10 cellular contexts compared by ENCODE assay signal in genomic region chr4:140567722-140568121, GRCh38. TPM values are rescaled to one million over a fixed set of nuclear protein-coding genes. Genes with fewer than 3 reads are reported as not detected.
DNase-seq lines count a peak whose midpoint lies in the region; FAIRE-seq and TF ChIP-seq lines count a peak whose summit lies in the region.
"Had no signal": no experiment of that assay in that cellular context is flagged by ENCODE, and none has a peak within 500 bp of the region (broad histone marks: within the 10 kb centered on the region; RNA-seq: fewer than 3 reads in every experiment).

No MANE protein-coding gene starts in this region.

- peaks cover 2% of the 10 kb centered on the region for H3K36me3 Mint-ChIP-seq in mesothelial cell of epicardium

- H3K27ac Mint-ChIP-seq in mesothelial cell of epicardium: no peak overlapping the region

- no peak for TF ChIP-seq POLR2A in endothelial cell of umbilical vein (IDR thresholded peaks at IDR 0.05; ENCODE audit: low read depth, low read length)

- H3K27ac ChIP-seq in HUES48 (ENCODE audit: low read depth, low read length) (no peak overlapping the region), endothelial cell of umbilical vein (ENCODE audit: insufficient read depth, low read depth, low read length) (no peak overlapping the region)
- H3K27ac ChIP-seq: KMS-11 had no signal

- no peak overlapping the region for H3K4me2 ChIP-seq in endothelial cell of umbilical vein (ENCODE audit: insufficient read depth, low read length)
- H3K4me2 ChIP-seq: KMS-11 had no signal

- peaks cover 15% of the 10 kb centered on the region for H3K27me3 Mint-ChIP-seq in mesothelial cell of epicardium (ENCODE audit: low read depth)

- FAIRE-seq in endothelial cell of umbilical vein (lab: Jason Lieb, UNC): no peak

- H3K9ac ChIP-seq in HUES48 (ENCODE audit: low read depth, low read length) (no peak overlapping the region), endothelial cell of umbilical vein (replicated peaks; ENCODE audit: extremely low read depth, insufficient read depth, low read length) (no peak overlapping the region)
- H3K9ac ChIP-seq: KMS-11 had no signal

- intact Hi-C loops in endothelial cell of umbilical vein (cut with micrococcal nuclease): no loop called here

- CTCF ChIA-PET in endothelial cell of umbilical vein (lab: Charles Lee): interaction anchor here (0.8 to 1.4 kb wide), 4 partner anchors 22 to 208 kb away, joined by 3 to 5 read pairs (median 5); partner anchors contain the start of gene ELMOD2

- dilution Hi-C loops in endothelial cell of umbilical vein (cut with MboI; ENCODE audit: extremely low pct_ligation_motif_present, low sequenced_read_pairs): no loop called here

- H3K4me3 ChIP-seq in AG10803 (ENCODE audit: low read length): peak overlapping the region; percentile 16; the same call in 1 of the 2 replicates
- H3K4me3 ChIP-seq in HUES48 (ENCODE audit: low read depth, low read length): peak overlapping the region; percentile 72
- H3K4me3 ChIP-seq in endothelial cell of umbilical vein (replicated peaks in 1 of 3; ENCODE audit: insufficient read depth in 1 of 3, low read depth in 1 of 3, low read length in 3 of 3): no peak overlapping the region

- H3K4me1 ChIP-seq in HUES48 (ENCODE audit: control insufficient read depth, insufficient read depth, low read length) (peaks cover 12% of the 10 kb centered on the region), endothelial cell of umbilical vein (ENCODE audit: control insufficient read depth, extremely low read depth, insufficient read depth, low read length) (peaks cover 9% of the 10 kb centered on the region)

- in situ Hi-C loops in KBM-7 (cut with MboI; ENCODE audit: low pct_unique_long_range_greater_than_20kb, low sequenced_read_pairs): no loop called here

- H3K9me3 ChIP-seq in HUES48 (ENCODE audit: control insufficient read depth, insufficient read depth, low read length): no peaks in the 10 kb centered on the region
- H3K9me3 ChIP-seq in endothelial cell of umbilical vein (replicated peaks; ENCODE audit: control insufficient read depth, insufficient read depth, low read length): no peaks in the 10 kb centered on the region

- H4K20me1 ChIP-seq in endothelial cell of umbilical vein (replicated peaks; ENCODE audit: control insufficient read depth, extremely low read depth, insufficient read depth, low read length): no peaks in the 10 kb centered on the region

- TF ChIP-seq CTCF in AG10803 (conservative IDR thresholded peaks at IDR 0.05; ENCODE audit: low read length) (no peak), endothelial cell of umbilical vein (IDR thresholded peaks at IDR 0.05; ENCODE audit: extremely low read depth in 1 of 2, insufficient read depth in 1 of 2, low read depth in 1 of 2, low read length in 2 of 2) (no peak), mesothelial cell of epicardium (IDR thresholded peaks at IDR 0.05; ENCODE audit: unreplicated experiment) (no peak)

- peaks cover 64% of the 10 kb centered on the region for H3K27me3 ChIP-seq in HUES48 (ENCODE audit: control insufficient read depth, insufficient read depth, low read length)
- peaks cover 66 to 76% of the 10 kb centered on the region in 2 experiments for H3K27me3 ChIP-seq in endothelial cell of umbilical vein (ENCODE audit: control insufficient read depth in 2 of 2, insufficient read depth in 2 of 2, low read length in 2 of 2)

- peaks cover 15% of the 10 kb centered on the region for H3K9me3 Mint-ChIP-seq in mesothelial cell of epicardium

- DNase-seq in AG10803 (ENCODE audit: low read depth) (no peak), endothelial cell of umbilical vein (ENCODE audit: low read depth, low spot score) (peak; percentile 8), mesothelial cell of epicardium (ENCODE audit: low spot score in 2 of 2, unreplicated experiment in 2 of 2) (no peak), cerebellar nuclear complex (lab: John Stamatoyannopoulos, UW) (no peak), KBM-7 (no peak), NCI-H1694 treated with DMSO at 0.1 percent for 48 hours (lab: John Stamatoyannopoulos, UW) (no peak), NCI-H2029 treated with DMSO at 0.1 percent for 48 hours (lab: John Stamatoyannopoulos, UW) (no peak)
- DNase-seq: SW 1271 had no signal

- no TSS peak for BruUV-seq in endothelial cell of umbilical vein (replicated peaks; lab: Mats Ljungman, UMichigan)

- POLR2A ChIA-PET in endothelial cell of umbilical vein (lab: Charles Lee): no interaction called here

- H2AFZ ChIP-seq in endothelial cell of umbilical vein (ENCODE audit: low read depth, low read length): no peak overlapping the region

- H3K4me1 Mint-ChIP-seq in mesothelial cell of epicardium: peaks cover 12% of the 10 kb centered on the region

- no peaks in the 10 kb centered on the region for H3K9me1 ChIP-seq in endothelial cell of umbilical vein (replicated peaks; ENCODE audit: control insufficient read depth, extremely low read depth, insufficient read depth, low read length)

- H3K79me2 ChIP-seq in endothelial cell of umbilical vein (ENCODE audit: control insufficient read depth, insufficient read depth, low read length): no peaks in the 10 kb centered on the region

- peak overlapping the region; percentile 72 for H3K4me3 Mint-ChIP-seq in mesothelial cell of epicardium

- H3K36me3 ChIP-seq in HUES48 (ENCODE audit: control insufficient read depth, insufficient read depth, low read length) (no peaks in the 10 kb centered on the region), endothelial cell of umbilical vein (ENCODE audit: control insufficient read depth in 2 of 2, extremely low read depth in 1 of 2, insufficient read depth in 2 of 2, low read length in 2 of 2) (no peaks in the 10 kb centered on the region)

TF ChIP-seq in endothelial cell of umbilical vein, 7 proteins besides CTCF, POLR2A, EP300 and RAD21:
- TF ChIP-seq EZH2 (IDR thresholded peaks at IDR 0.05; ENCODE audit: borderline replicate concordance, low read depth, low read length, severe bottlenecking) (peak; percentile 81), GATA2 (IDR thresholded peaks at IDR 0.05; ENCODE audit: insufficient read depth, insufficient read length, low read depth, low read length) (no peak)

RNA-seq across cellular contexts. Expression of gene UCP1, which starts 1.0 kb away (rescaled TPM):
- total RNA-seq in endothelial cell of umbilical vein (not detected in 2 replicates), mesothelial cell of epicardium (not detected in 3 replicates)
- not detected in 2 replicates for polyA plus RNA-seq in endothelial cell of umbilical vein
- polyA plus RNA-seq in endothelial cell of umbilical vein (2011; cell fraction: cytosol; rRNA removed): not detected in 2 replicates
- not detected in 2 replicates for polyA plus RNA-seq in endothelial cell of umbilical vein (2011; cell fraction: nucleus; rRNA removed)
- polyA plus RNA-seq in endothelial cell of umbilical vein (2012): not detected in 2 replicates
- polyA minus RNA-seq in endothelial cell of umbilical vein: not detected in 2 replicates
- not detected for polyA minus RNA-seq in endothelial cell of umbilical vein (2011; cell fraction: cytosol; rRNA and poly(A)+ RNA removed)
- polyA minus RNA-seq in endothelial cell of umbilical vein (2011; cell fraction: nucleus; rRNA and poly(A)+ RNA removed): not detected in 2 replicates

RNA-seq across cellular contexts. Expression of gene ELMOD2, which starts 43.8 kb away (rescaled TPM):
- total RNA-seq in endothelial cell of umbilical vein: 20.5 and 23.6 TPM in 2 replicates
- 2.6 and 5.0 TPM in 2 replicates for polyA plus RNA-seq in endothelial cell of umbilical vein
- polyA plus RNA-seq in endothelial cell of umbilical vein (2011; cell fraction: cytosol; rRNA removed): 5.2 and 5.4 TPM in 2 replicates
- 7.9 and 8.7 TPM in 2 replicates for polyA plus RNA-seq in endothelial cell of umbilical vein (2011; cell fraction: nucleus; rRNA removed)
- polyA plus RNA-seq in endothelial cell of umbilical vein (2012): 5.9 and 10.6 TPM in 2 replicates
- polyA minus RNA-seq in endothelial cell of umbilical vein: 7.2 and 8.9 TPM in 2 replicates
- 3.5 TPM for polyA minus RNA-seq in endothelial cell of umbilical vein (2011; cell fraction: cytosol; rRNA and poly(A)+ RNA removed)
- 14.6 and 23.3 TPM in 2 replicates for polyA minus RNA-seq in endothelial cell of umbilical vein (2011; cell fraction: nucleus; rRNA and poly(A)+ RNA removed)
- total RNA-seq in mesothelial cell of epicardium: 45.6 to 51.8 TPM (median 49.0 TPM) in 3 replicates

Comparison
In these comparisons a context has a peak if more than half of its experiments do, and no peak if none do; other contexts are left out.
1. H3K4me3 ChIP-seq: peak in AG10803 (single experiment) and HUES48 (single experiment); none in endothelial cell of umbilical vein (0 of 3).